In the genomic region with DNA sequence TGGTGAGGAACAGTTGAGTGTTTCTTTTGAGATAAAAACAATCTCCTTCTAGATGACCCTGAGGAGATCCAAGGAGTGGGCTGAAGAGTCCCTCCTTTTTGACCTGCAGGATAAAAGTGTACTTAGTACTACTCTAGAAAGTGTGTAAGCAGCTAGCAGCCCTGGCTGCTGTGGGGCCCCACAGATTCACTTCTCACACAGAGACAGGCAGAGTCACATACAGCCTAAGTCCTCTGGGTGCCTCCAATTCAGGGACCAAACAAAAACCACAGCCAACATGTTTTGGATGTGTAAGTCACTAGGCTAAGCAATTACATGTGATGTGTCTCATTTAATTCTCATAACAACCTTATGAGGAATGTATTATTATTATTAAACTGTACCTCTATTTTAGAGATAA, we compare ENCODE assay signal across 10 cellular contexts.
DNase-seq lines count a peak whose midpoint lies in the region; ATAC-seq, FAIRE-seq and TF ChIP-seq lines count a peak whose summit lies in the region.
"Had no signal": no experiment of that assay in that cellular context is flagged by ENCODE, and none has a peak within 500 bp of the region (broad histone marks: within the 10 kb centered on the region; RNA-seq: fewer than 3 reads in every experiment).

No MANE protein-coding gene starts in this region.

- H3K27ac ChIP-seq in GM12878 (ENCODE audit: control insufficient read depth, insufficient read depth), result peak overlapping the region; percentile 33; the same call in 1 of the 2 replicates

- DNase-seq in GM12878 (ENCODE audit: low read depth, low spot score) (no peak), NCI-H446 treated with DMSO at 0.1 percent for 48 hours (lab: John Stamatoyannopoulos, UW) (no peak), H4 (ENCODE audit: low spot score) (no peak)
- DNase-seq: kidney glomerular epithelial cell, NCI-H2029 treated with DMSO at 0.1 percent for 48 hours, occipital lobe had no signal

- POLR2A ChIA-PET in GM12878 (lab: Charles Lee), result no interaction called here

- no peaks in the 10 kb centered on the region for H3K79me2 ChIP-seq in GM12878 (ENCODE audit: control insufficient read depth, insufficient read depth, low read length)

- no peaks in the 10 kb centered on the region; the same call in 1 of the 3 replicates for H3K9me3 ChIP-seq in GM12878 (replicated peaks; ENCODE audit: control insufficient read depth, insufficient read depth, low read length)

- H3K9ac ChIP-seq in GM12878 (ENCODE audit: control insufficient read depth, insufficient read depth, low read length), result no peak overlapping the region

- no peaks in the 10 kb centered on the region for H3K4me1 ChIP-seq in GM12878 (ENCODE audit: control insufficient read depth, insufficient read depth, low read length)

- BruUV-seq in GM12878 (replicated peaks; lab: Mats Ljungman, UMichigan), result no TSS peak

- TF ChIP-seq POLR2A in GM12878 (IDR thresholded peaks at IDR 0.05; ENCODE audit: low read depth, low read length), result no peak

- TF ChIP-seq CTCF in GM12878 (IDR thresholded peaks at IDR 0.05 in 2 of 3, conservative IDR thresholded peaks at IDR 0.05 in 1 of 3; ENCODE audit: control insufficient read depth in 2 of 3, extremely low read depth in 1 of 3, insufficient read depth in 1 of 3, low read depth in 3 of 3, low read length in 3 of 3), result no peak

- no peak for TF ChIP-seq EP300 in GM12878 (IDR thresholded peaks at IDR 0.05; ENCODE audit: borderline replicate concordance in 1 of 2, control insufficient read depth in 1 of 2, low read depth in 2 of 2, low read length in 2 of 2)

- H3K4me2 ChIP-seq in GM12878 (ENCODE audit: control insufficient read depth, insufficient read depth), result peak overlapping the region; percentile 65

- RAD21 ChIA-PET in GM12878 (lab: Charles Lee; ENCODE audit: unreplicated experiment), result no interaction called here

- H3K27me3 ChIP-seq in GM12878 (replicated peaks in 1 of 2; ENCODE audit: control insufficient read depth in 2 of 2, insufficient read depth in 2 of 2, low read length in 1 of 2), result no peaks in the 10 kb centered on the region

- SMC1A ChIA-PET in GM12878 (lab: Charles Lee; ENCODE audit: uncharacterized antibody, unreplicated experiment), result no interaction called here

- H3K36me3 ChIP-seq in GM12878 (ENCODE audit: control insufficient read depth in 2 of 2, insufficient read depth in 2 of 2, low read length in 1 of 2), result no peaks in the 10 kb centered on the region

- ATAC-seq in GM18907 (IDR thresholded peaks at IDR 0.05; ENCODE audit: unreplicated experiment) (peak; percentile 68), GM21390 (IDR thresholded peaks at IDR 0.05; ENCODE audit: unreplicated experiment) (peak; percentile 75), HG03135 (IDR thresholded peaks at IDR 0.05; ENCODE audit: unreplicated experiment) (peak; percentile 79), GM12878 (peak; percentile 70), GM18873 (IDR thresholded peaks at IDR 0.05; ENCODE audit: low FRiP score, unreplicated experiment) (no peak)

- H4K20me1 ChIP-seq in GM12878 (ENCODE audit: control insufficient read depth, insufficient read depth), result no peaks in the 10 kb centered on the region

- 0 out of 2 replicates have a peak overlapping the region, but pooled peaks have one; percentile 32 for H3K4me3 ChIP-seq in GM12878

- no peak for TF ChIP-seq RAD21 in GM12878 (IDR thresholded peaks at IDR 0.05; ENCODE audit: insufficient read depth, low read depth, low read length)

- CTCF ChIA-PET in GM12878 (lab: Yijun Ruan, JAX), result interaction anchor here (0.5 to 0.7 kb wide), 2 partner anchors 24 to 54 kb away, joined by 3 read pairs; no protein-coding TSS in a partner anchor

- H2AFZ ChIP-seq in GM12878 (ENCODE audit: control insufficient read depth, low read depth, low read length), result no peak overlapping the region; the same call in 1 of the 2 replicates

- intact Hi-C loops in GM12878 (cut with micrococcal nuclease; ENCODE audit: unreplicated experiment), result no loop called here

- in situ Hi-C loops in GM12878 (cut with MboI), result no loop called here

- FAIRE-seq in GM12878 (lab: Jason Lieb, UNC), result no peak

TF ChIP-seq in GM12878, 131 proteins besides CTCF, POLR2A, EP300 and RAD21:
- no peak for TF ChIP-seq RUNX3 (IDR thresholded peaks at IDR 0.05; ENCODE audit: low read length)
- TF ChIP-seq, protein P1, sequence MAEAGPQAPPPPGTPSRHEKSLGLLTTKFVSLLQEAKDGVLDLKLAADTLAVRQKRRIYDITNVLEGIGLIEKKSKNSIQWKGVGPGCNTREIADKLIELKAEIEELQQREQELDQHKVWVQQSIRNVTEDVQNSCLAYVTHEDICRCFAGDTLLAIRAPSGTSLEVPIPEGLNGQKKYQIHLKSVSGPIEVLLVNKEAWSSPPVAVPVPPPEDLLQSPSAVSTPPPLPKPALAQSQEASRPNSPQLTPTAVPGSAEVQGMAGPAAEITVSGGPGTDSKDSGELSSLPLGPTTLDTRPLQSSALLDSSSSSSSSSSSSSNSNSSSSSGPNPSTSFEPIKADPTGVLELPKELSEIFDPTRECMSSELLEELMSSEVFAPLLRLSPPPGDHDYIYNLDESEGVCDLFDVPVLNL (IDR thresholded peaks at IDR 0.05; ENCODE audit: low read depth, low read length), result no peak
- TF ChIP-seq EZH2 (IDR thresholded peaks at IDR 0.05; ENCODE audit: borderline replicate concordance, control insufficient read depth, low read depth, low read length), result no peak
- no peak for TF ChIP-seq BCL11A (IDR thresholded peaks at IDR 0.05; ENCODE audit: low read depth, low read length)
- TF ChIP-seq ATF7 (IDR thresholded peaks at IDR 0.05; ENCODE audit: low read depth), result no peak
- TF ChIP-seq BHLHE40 (IDR thresholded peaks at IDR 0.05; ENCODE audit: borderline replicate concordance in 1 of 2, low read depth in 2 of 2, low read length in 1 of 2), result no peak
TF ChIP-seq in GM12878: peak in this region for 0.
